In genomic region chr16:23803591-23804123, GRCh38 we compare ENCODE assay signal across 1 cellular context.
TF ChIP-seq lines count a peak whose summit lies in the region.

No MANE protein-coding gene starts in this region.

TF ChIP-seq in HCT116, 20 proteins besides CTCF, POLR2A, EP300 and RAD21:
- TF ChIP-seq CBX3 (IDR thresholded peaks at IDR 0.05; ENCODE audit: low read depth) (peak; percentile 67), EZH2phosphoT487 (IDR thresholded peaks at IDR 0.05; ENCODE audit: borderline replicate concordance) (no peak), MAX (IDR thresholded peaks at IDR 0.05) (0 out of 2 replicates have a peak, but pooled peaks have one; percentile 23), ELF1 (IDR thresholded peaks at IDR 0.05; ENCODE audit: borderline replicate concordance, low read depth) (no peak)
